In genomic region chr16:23556881-23557778, GRCh38 we compare ENCODE assay signal across 8 cellular contexts. TPM values are rescaled to one million over a fixed set of nuclear protein-coding genes. Genes with fewer than 3 reads are reported as not detected.
DNase-seq lines count a peak whose midpoint lies in the region; ATAC-seq and TF ChIP-seq lines count a peak whose summit lies in the region.

Gene EARS2, minus strand, starts transcription at chr16:23557350. Its CDS starts 7 bp downstream, at chr16:23557343.
Gene UBFD1, plus strand, starts transcription at chr16:23557727. Its CDS starts 16 bp downstream, at chr16:23557743.

- CTCF ChIA-PET in SK-N-SH (lab: Yijun Ruan, JAX), result interaction anchor here (0.6 to 3.9 kb wide), 12 partner anchors 12 to 121 kb away, joined by 3 to 21 read pairs (median 4); partner anchors contain the start of genes GGA2, NDUFAB1 and PLK1

- no peak for TF ChIP-seq POLR2A in testis (IDR thresholded peaks at IDR 0.05)

- H3K9ac ChIP-seq in SK-N-SH, result peak within 1 kb of the TSS; percentile 96

- H3K9me3 ChIP-seq in SK-N-SH (no peaks in the 10 kb centered on the region), testis (no peaks in the 10 kb centered on the region)

- peaks cover 34 to 36% of the 10 kb centered on the region in 2 experiments for H3K36me3 ChIP-seq in SK-N-SH (replicated peaks in 1 of 2; ENCODE audit: control insufficient read depth in 1 of 2, insufficient read depth in 2 of 2, low read length in 1 of 2)
- no peaks in the 10 kb centered on the region for H3K36me3 ChIP-seq in testis (ENCODE audit: low read depth, missing control alignments)

- ATAC-seq in HG02588 (IDR thresholded peaks at IDR 0.05; ENCODE audit: unreplicated experiment), result peak; percentile 87
- ATAC-seq in omental fat pad (ENCODE audit: low FRiP score), result peak; percentile 99

- peak; percentile 6 to 28; a peak in 2 of 4 replicates for TF ChIP-seq EP300 in SK-N-SH (IDR thresholded peaks at IDR 0.05; ENCODE audit: borderline replicate concordance in 1 of 2, low read depth in 1 of 2, low read length in 1 of 2)

- H3K9me2 ChIP-seq in SK-N-SH, result no peaks in the 10 kb centered on the region

- H3K4me2 ChIP-seq in SK-N-SH, result peak within 1 kb of the TSS; percentile 90

- TF ChIP-seq CTCF in GM10266 (IDR thresholded peaks at IDR 0.05; ENCODE audit: control insufficient read depth, insufficient read depth, low read depth, missing control alignments) (peak; percentile 92), SK-N-SH (IDR thresholded peaks at IDR 0.05) (peak; percentile 88), omental fat pad (IDR thresholded peaks at IDR 0.05) (peak in 2 of 3 donors; percentile 95 to 97), testis (IDR thresholded peaks at IDR 0.05) (peak; percentile 92 to 100 (median 100))

- POLR2A ChIA-PET in SK-N-SH (lab: Yijun Ruan, JAX), result interaction anchor here (0.6 to 1.6 kb wide), 3 partner anchors 11 to 32 kb away, joined by 3 to 7 read pairs (median 5); no protein-coding TSS in a partner anchor

- 7% methylated on average over 17 of the region's 65 CpGs for WGBS in SK-N-SH (ENCODE audit: low lambda C conversion rate)
- 1 to 2% methylated on average over 30 to 60 of the region's 65 CpGs for WGBS in testis, 2 donors

- H3K4me1 ChIP-seq in SK-N-SH (ENCODE audit: control insufficient read depth in 1 of 2, insufficient read depth in 2 of 2, low read depth in 1 of 2, low read length in 1 of 2), result peaks cover 12 to 17% of the 10 kb centered on the region in 2 experiments
- H3K4me1 ChIP-seq in testis, result peaks cover 26% of the 10 kb centered on the region

- H3K4me3 ChIP-seq in SK-N-SH (ENCODE audit: low read depth in 2 of 2, low read length in 1 of 2), result peak within 1 kb of the TSS; percentile 89 to 98
- H3K4me3 ChIP-seq in testis, result peak within 1 kb of the TSS; percentile 91 to 94

- H3F3A ChIP-seq in SK-N-SH (replicated peaks; ENCODE audit: insufficient read depth), result peaks cover 7% of the 10 kb centered on the region

- H3K79me2 ChIP-seq in SK-N-SH (ENCODE audit: insufficient read depth), result peaks cover 70% of the 10 kb centered on the region

- intact Hi-C loops in testis (cut with DNase I; ENCODE audit: low total_unique reads), result loop anchor here (2.0 kb wide), 1 partner anchor 40 kb away; the partner anchor contains the start of gene NDUFAB1

- peak; percentile 95 for DNase-seq in GM10266 (ENCODE audit: extremely low spot score)
- DNase-seq in NCI-H1048 (lab: John Stamatoyannopoulos, UW), result peak; percentile 90
- peak; percentile 96 for DNase-seq in SK-N-SH
- peak; percentile 98 for DNase-seq in activated naive CD4-positive, alpha-beta T cell treated with anti-CD3 and anti-CD28 coated beads, Interleukin-2, amount 50 U/mL, for 16 hours
- DNase-seq in glomerular endothelial cell (ENCODE audit: extremely low read depth, low read depth, low spot score), result peak; percentile 79
- DNase-seq in omental fat pad (ENCODE audit: low spot score), result peak; percentile 98
- DNase-seq in testis, result peak; percentile 99

- no peaks in the 10 kb centered on the region; the same call in 1 of the 2 replicates for H4K20me1 ChIP-seq in SK-N-SH (ENCODE audit: insufficient read depth)

- H3K27ac ChIP-seq in SK-N-SH (ENCODE audit: low read depth in 2 of 2, low read length in 1 of 2) (peak within 1 kb of the TSS; percentile 87 to 93), testis (peak within 1 kb of the TSS; percentile 87 to 96)

- peak within 1 kb of the TSS; percentile 84 for H2AFZ ChIP-seq in SK-N-SH (ENCODE audit: low read depth)

- peak; percentile 28; the same call in 1 of the 2 replicates for TF ChIP-seq RAD21 in SK-N-SH (IDR thresholded peaks at IDR 0.05; ENCODE audit: low read length)

- H3K27me3 ChIP-seq in SK-N-SH (ENCODE audit: insufficient read depth), result no peaks in the 10 kb centered on the region
- H3K27me3 ChIP-seq in testis, result no peaks in the 10 kb centered on the region

TF ChIP-seq in SK-N-SH, 30 proteins besides CTCF, POLR2A, EP300 and RAD21 (continues in another document):
- no peak; the same call in 1 of the 2 replicates for TF ChIP-seq MEF2A (IDR thresholded peaks at IDR 0.05; ENCODE audit: borderline replicate concordance, low read depth)
- peak; percentile 71; the same call in 1 of the 2 replicates for TF ChIP-seq SIN3A (IDR thresholded peaks at IDR 0.05; ENCODE audit: borderline replicate concordance, low read depth, low read length)
- TF ChIP-seq MXI1 (IDR thresholded peaks at IDR 0.05; ENCODE audit: low read depth, low read length), result peak; percentile 99
- peak; percentile 32; the same call in 1 of the 2 replicates for TF ChIP-seq REST (IDR thresholded peaks at IDR 0.05; ENCODE audit: low read depth, low read length)
- peak; percentile 52; the same call in 1 of the 2 replicates for TF ChIP-seq ELF1 (IDR thresholded peaks at IDR 0.05)
- peak; percentile 71 for TF ChIP-seq FOXM1 (IDR thresholded peaks at IDR 0.05; ENCODE audit: low read depth)
- no peak for TF ChIP-seq GATA2 (CRISPR knock-in tag; IDR thresholded peaks at IDR 0.05)
- TF ChIP-seq RCOR1 (IDR thresholded peaks at IDR 0.05; ENCODE audit: low read length), result peak; percentile 81
- TF ChIP-seq CHD2 (IDR thresholded peaks at IDR 0.05; ENCODE audit: low read length, partially characterized antibody), result peak; percentile 62
- TF ChIP-seq POLR2AphosphoS5 (IDR thresholded peaks at IDR 0.05; ENCODE audit: low read depth, low read length), result no peak
- no peak for TF ChIP-seq EZH2phosphoT487 (IDR thresholded peaks at IDR 0.05; ENCODE audit: borderline replicate concordance, low read depth)
- TF ChIP-seq USF2 (IDR thresholded peaks at IDR 0.05; ENCODE audit: borderline replicate concordance, low read depth, low read length), result peak; percentile 67; the same call in 1 of the 2 replicates
- TF ChIP-seq NFIC (IDR thresholded peaks at IDR 0.05; ENCODE audit: borderline replicate concordance), result no peak; the same call in 1 of the 2 replicates
- TF ChIP-seq JUND (IDR thresholded peaks at IDR 0.05), result no peak
- TF ChIP-seq PBX3 (IDR thresholded peaks at IDR 0.05), result peak; percentile 98
- no peak for TF ChIP-seq TCF12 (IDR thresholded peaks at IDR 0.05)
- TF ChIP-seq SMC3 (IDR thresholded peaks at IDR 0.05; ENCODE audit: low read depth, low read length), result peak; percentile 34; the same call in 1 of the 2 replicates

RNA-seq across cellular contexts. Expression of gene EARS2, which starts in this region (rescaled TPM):
- polyA plus RNA-seq in SK-N-SH (2012; rRNA removed), result 23.2 and 37.4 TPM in 2 replicates
- 19.1 and 24.7 TPM in 2 replicates for polyA plus RNA-seq in SK-N-SH (2012; cell fraction: cytosol; rRNA removed)
- polyA plus RNA-seq in SK-N-SH (2012; cell fraction: nucleus; rRNA removed), result 53.3 and 71.1 TPM in 2 replicates
- total RNA-seq in glomerular endothelial cell, result 21.3 and 25.7 TPM in 2 replicates
- total RNA-seq in omental fat pad, result 10 to 100 TPM; 18.1 to 24.3 (median 21.4) TPM
- total RNA-seq in testis, result 10 to 100 TPM; 55.9 to 76.7 TPM
- polyA plus RNA-seq in testis (ENCODE audit: insufficient read depth, low read depth, low replicate concordance), result 32.3 TPM

RNA-seq across cellular contexts. Expression of gene UBFD1, which starts in this region (rescaled TPM):
- 66.1 and 68.9 TPM in 2 replicates for polyA plus RNA-seq in SK-N-SH (2012; rRNA removed)
- polyA plus RNA-seq in SK-N-SH (2012; cell fraction: cytosol; rRNA removed), result 53.4 and 67.1 TPM in 2 replicates
- 129 and 153 TPM in 2 replicates for polyA plus RNA-seq in SK-N-SH (2012; cell fraction: nucleus; rRNA removed)
- 105 and 126 TPM in 2 replicates for total RNA-seq in glomerular endothelial cell
- total RNA-seq in omental fat pad, result 10 to 100 TPM; 55.8 to 89.1 (median 66.5) TPM
- total RNA-seq in testis, result 100 to 1,000 TPM; 269 to 275 TPM
- 76.8 TPM for polyA plus RNA-seq in testis (ENCODE audit: insufficient read depth, low read depth, low replicate concordance)

Comparison
In these comparisons a context has a peak if more than half of its experiments do, and no peak if none do; other contexts are left out.
1. Peak in every context shown above with its lines: DNase-seq, ATAC-seq, H3K4me3 ChIP-seq and H3K27ac ChIP-seq.